In genomic region chr14:73116079-73116665, GRCh38 we compare ENCODE assay signal across 20 cellular contexts. TPM values are rescaled to one million over a fixed set of nuclear protein-coding genes. Genes with fewer than 3 reads are reported as not detected.
DNase-seq lines count a peak whose midpoint lies in the region; ATAC-seq, FAIRE-seq and TF ChIP-seq lines count a peak whose summit lies in the region.
"Had no signal": no experiment of that assay in that cellular context is flagged by ENCODE, and none has a peak within 500 bp of the region (broad histone marks: within the 10 kb centered on the region; RNA-seq: fewer than 3 reads in every experiment).

No MANE protein-coding gene starts in this region.

- H3K4me3 ChIP-seq in right cardiac atrium (ENCODE audit: low read length) (no peak overlapping the region), mucosa of descending colon (no peak overlapping the region), upper lobe of left lung (no peak overlapping the region)
- H3K4me3 ChIP-seq: right lobe of liver, thyroid gland had no signal

- TF ChIP-seq CTCF in WTC11 (IDR thresholded peaks at IDR 0.05) (no peak), mucosa of descending colon (IDR thresholded peaks at IDR 0.05) (no peak), upper lobe of left lung (IDR thresholded peaks at IDR 0.05) (no peak)

- H3K27me3 ChIP-seq in right cardiac atrium (ENCODE audit: control insufficient read depth, insufficient read depth) (no peaks in the 10 kb centered on the region), upper lobe of left lung (no peaks in the 10 kb centered on the region)
- H3K27me3 ChIP-seq: right lobe of liver, thyroid gland had no signal

- no peaks in the 10 kb centered on the region for H3K9me3 ChIP-seq in right cardiac atrium (ENCODE audit: control insufficient read depth, low read length)
- H3K9me3 ChIP-seq in mucosa of descending colon: no peaks in the 10 kb centered on the region
- H3K9me3 ChIP-seq in upper lobe of left lung: no peaks in the 10 kb centered on the region
- H3K9me3 ChIP-seq: Caco-2, right lobe of liver, thyroid gland had no signal

- TF ChIP-seq EP300 in upper lobe of left lung (IDR thresholded peaks at IDR 0.05): no peak

- no peak for DNase-seq in right cardiac atrium
- no peak for DNase-seq in cardiac septum (ENCODE audit: low spot score)
- DNase-seq in WTC11 (ENCODE audit: low spot score): no peak
- no peak for DNase-seq in mucosa of descending colon
- no peak for DNase-seq in urothelium cell line (ENCODE audit: low spot score)
- no peak for DNase-seq in AML-193 (lab: John Stamatoyannopoulos, UW)
- DNase-seq in SHP77 (lab: John Stamatoyannopoulos, UW): no peak
- DNase-seq in upper lobe of left lung: no peak
- DNase-seq: anterior cingulate cortex; Caco-2; cerebellar nuclear complex; effector memory CD4-positive, alpha-beta T cell; NCI-H1048; NCI-H2029; NCI-H510A; occipital lobe; right lobe of liver; thyroid gland had no signal

- POLR2A ChIA-PET in WTC11 (lab: Charles Lee): no interaction called here

- no peak overlapping the region for H3K4me3 Mint-ChIP-seq in WTC11
- H3K4me3 Mint-ChIP-seq: activated T-helper 1 cell treated with anti-CD3 and anti-CD28 coated beads, Interleukin-12 subunit alpha, Interleukin-12 subunit beta, Interleukin-2, Interleukin-4 antibody, amounts not matched to agents 30 ng/mL and 10 ng/mL and 1 ng/mL, durations not matched to agents 14 hours and 24 hours and 36 hours had no signal

- WGBS in right cardiac atrium: 76% methylated on average over 6 of the region's 6 CpGs
- WGBS in upper lobe of left lung, 2 donors: 93 to 96% methylated on average over 6 of the region's 6 CpGs

- intact Hi-C loops in right cardiac atrium (cut with DNase I): no loop called here
- intact Hi-C loops in cardiac septum (cut with DNase I): no loop called here
- intact Hi-C loops in mucosa of descending colon (cut with DNase I, micrococcal nuclease): no loop called here

- peak; percentile 81 for FAIRE-seq in urothelium cell line (lab: Jason Lieb, UNC)

- H3K4me1 Mint-ChIP-seq in WTC11: no peaks in the 10 kb centered on the region

- CTCF ChIA-PET in WTC11 (lab: Charles Lee): no interaction called here

- H3K4me1 ChIP-seq in right cardiac atrium (ENCODE audit: control insufficient read depth, insufficient read depth, low read length) (no peaks in the 10 kb centered on the region), mucosa of descending colon (ENCODE audit: low read depth) (no peaks in the 10 kb centered on the region), upper lobe of left lung (no peaks in the 10 kb centered on the region)
- H3K4me1 ChIP-seq: Caco-2, right lobe of liver, thyroid gland had no signal

- no peaks in the 10 kb centered on the region for H3K27me3 Mint-ChIP-seq in WTC11 (ENCODE audit: low read depth)

- H3K36me3 ChIP-seq in mucosa of descending colon (ENCODE audit: low read depth): peaks cover 3% of the 10 kb centered on the region
- peaks cover 25 to 94% (median 67%) of the 10 kb centered on the region in 4 donors for H3K36me3 ChIP-seq in upper lobe of left lung

- peak overlapping the region; percentile 25 for H3K27ac Mint-ChIP-seq in WTC11
- H3K27ac Mint-ChIP-seq: activated T-helper 1 cell treated with anti-CD3 and anti-CD28 coated beads, Interleukin-12 subunit alpha, Interleukin-12 subunit beta, Interleukin-2, Interleukin-4 antibody, amounts not matched to agents 30 ng/mL and 10 ng/mL and 1 ng/mL, durations not matched to agents 14 hours and 24 hours and 36 hours had no signal

- H3K27ac ChIP-seq in right cardiac atrium (ENCODE audit: low read length): peak overlapping the region; percentile 35
- no peak overlapping the region for H3K27ac ChIP-seq in upper lobe of left lung
- H3K27ac ChIP-seq: right lobe of liver, RWPE1, thyroid gland had no signal

- H3K36me3 Mint-ChIP-seq in WTC11: peaks cover 61% of the 10 kb centered on the region

- ATAC-seq in right cardiac atrium (no peak), WTC11 (no peak), mucosa of descending colon (peak; percentile 72), upper lobe of left lung (ENCODE audit: low FRiP score in 2 of 2) (no peak)
- ATAC-seq: right lobe of liver had no signal

- H3K9me3 Mint-ChIP-seq in WTC11: no peaks in the 10 kb centered on the region
- H3K9me3 Mint-ChIP-seq: activated T-helper 1 cell treated with anti-CD3 and anti-CD28 coated beads, Interleukin-12 subunit alpha, Interleukin-12 subunit beta, Interleukin-2, Interleukin-4 antibody, amounts not matched to agents 30 ng/mL and 10 ng/mL and 1 ng/mL, durations not matched to agents 14 hours and 24 hours and 36 hours had no signal

- no peak for TF ChIP-seq POLR2A in upper lobe of left lung (IDR thresholded peaks at IDR 0.05)

TF ChIP-seq in WTC11, 78 proteins besides CTCF, POLR2A, EP300 and RAD21 (continues in another document):
- no peak for TF ChIP-seq ZNF416 (CRISPR knock-in tag; IDR thresholded peaks at IDR 0.05)
- no peak for TF ChIP-seq RELA (CRISPR knock-in tag; IDR thresholded peaks at IDR 0.05; ENCODE audit: borderline replicate concordance)
- TF ChIP-seq ZNF396 (CRISPR knock-in tag; IDR thresholded peaks at IDR 0.05; ENCODE audit: borderline replicate concordance): no peak
- no peak for TF ChIP-seq ZBTB43 (CRISPR knock-in tag; IDR thresholded peaks at IDR 0.05)
- no peak for TF ChIP-seq ZMAT4 (CRISPR knock-in tag; IDR thresholded peaks at IDR 0.05)
- no peak for TF ChIP-seq ZNF138 (CRISPR knock-in tag; conservative IDR thresholded peaks at IDR 0.05)
- no peak for TF ChIP-seq E2F5 (CRISPR knock-in tag; IDR thresholded peaks at IDR 0.05)
- no peak for TF ChIP-seq NFE2L1 (CRISPR knock-in tag; IDR thresholded peaks at IDR 0.05)
- TF ChIP-seq FOXJ3 (CRISPR knock-in tag; IDR thresholded peaks at IDR 0.05; ENCODE audit: borderline replicate concordance): no peak
- no peak for TF ChIP-seq TEAD1 (CRISPR knock-in tag; IDR thresholded peaks at IDR 0.05)
- no peak for TF ChIP-seq ZNF671 (CRISPR knock-in tag; IDR thresholded peaks at IDR 0.05)
- no peak for TF ChIP-seq STAT6 (CRISPR knock-in tag; conservative IDR thresholded peaks at IDR 0.05; ENCODE audit: low read depth)

RNA-seq across cellular contexts. Expression of gene PSEN1, which starts 20.1 kb away (rescaled TPM):
- total RNA-seq in right cardiac atrium (10 to 100 TPM; 27.1 to 32.0 (median 29.8) TPM), cardiac septum (20.5 TPM), WTC11 (2021) (26.6 to 31.6 TPM (median 27.2 TPM) in 3 replicates), mucosa of descending colon (100 to 1,000 TPM in 1 of 3 donors, 10 to 100 TPM in 2; 93.8 to 147 (median 100.0) TPM), upper lobe of left lung (10 to 100 TPM; 31.1 to 68.9 (median 56.8) TPM)
- polyA plus RNA-seq in right cardiac atrium: 12.8 TPM

RNA-seq across cellular contexts. Expression of gene RBM25, which starts 57.8 kb away (rescaled TPM):
- total RNA-seq in right cardiac atrium (10 to 100 TPM; 37.6 to 43.6 (median 39.6) TPM), cardiac septum (42.5 TPM), WTC11 (2021) (142 to 147 TPM (median 145 TPM) in 3 replicates), mucosa of descending colon (10 to 100 TPM; 66.0 to 68.7 (median 66.2) TPM), upper lobe of left lung (100 to 1,000 TPM in 2 of 6 donors, 10 to 100 TPM in 4; 53.8 to 320 (median 68.9) TPM)
- polyA plus RNA-seq in right cardiac atrium: 25.8 TPM
